ENCODE assay signal across 8 cellular contexts in genomic region chr1:212432706-212433576, GRCh38. TPM values are rescaled to one million over a fixed set of nuclear protein-coding genes. Genes with fewer than 3 reads are reported as not detected.
DNase-seq lines count a peak whose midpoint lies in the region; ATAC-seq and TF ChIP-seq lines count a peak whose summit lies in the region.

NENF (plus strand) TSS chr1:212432920; CDS start chr1:212432944, 24 bp downstream.

- peak within 1 kb of the TSS; percentile 26 for H3K27ac ChIP-seq in parathyroid adenoma
- H3K27ac ChIP-seq in tibial artery: peak within 1 kb of the TSS; percentile 84 to 99

- H3K27me3 ChIP-seq in parathyroid adenoma (ENCODE audit: control insufficient read depth, insufficient read depth, low read length) (no peaks in the 10 kb centered on the region), tibial artery (no peaks in the 10 kb centered on the region)

- H2AFZ ChIP-seq in parathyroid adenoma: peak within 1 kb of the TSS; percentile 82

- H3K9ac ChIP-seq in parathyroid adenoma: no peak within 1 kb of the TSS

- no peaks in the 10 kb centered on the region for H3K9me3 Mint-ChIP-seq in activated naive CD8-positive, alpha-beta T cell treated with anti-CD3 and anti-CD28 coated beads for 36 hours

- intact Hi-C loops in Right ventricle myocardium inferior (cut with DNase I) (loop anchor here (2.0 kb wide), 1 partner anchor 18 kb away; no protein-coding TSS in a partner anchor), tibial artery (cut with DNase I; ENCODE audit: low total_unique reads) (no loop called here)

- H3K4me3 Mint-ChIP-seq in activated naive CD8-positive, alpha-beta T cell treated with anti-CD3 and anti-CD28 coated beads for 36 hours: peak within 1 kb of the TSS; percentile 74

- DNase-seq in GDM1 (lab: John Stamatoyannopoulos, UW) (peak; percentile 76), H4 (ENCODE audit: low spot score) (peak; percentile 50), LoVo (ENCODE audit: low spot score) (peak; percentile 88), SKM-1 (lab: John Stamatoyannopoulos, UW; ENCODE audit: unreplicated experiment) (peak; percentile 63), Right ventricle myocardium inferior (ENCODE audit: missing footprints) (peak; percentile 93), tibial artery (peak; percentile 81 to 92)
- DNase-seq in activated naive CD8-positive, alpha-beta T cell treated with anti-CD3 and anti-CD28 coated beads for 36 hours: peak; percentile 88

- no peaks in the 10 kb centered on the region for H3K27me3 Mint-ChIP-seq in activated naive CD8-positive, alpha-beta T cell treated with anti-CD3 and anti-CD28 coated beads for 36 hours

- H3K4me1 ChIP-seq in parathyroid adenoma (no peaks in the 10 kb centered on the region), tibial artery (peaks cover 0 to 24% (median 17%) of the 10 kb centered on the region in 4 donors)

- peaks cover 2% of the 10 kb centered on the region for H3K36me3 Mint-ChIP-seq in activated naive CD8-positive, alpha-beta T cell treated with anti-CD3 and anti-CD28 coated beads for 36 hours

- no peaks in the 10 kb centered on the region for H3K79me2 ChIP-seq in parathyroid adenoma

- peak within 1 kb of the TSS; percentile 60 for H3K4me3 ChIP-seq in parathyroid adenoma (ENCODE audit: low read depth, low read length)
- H3K4me3 ChIP-seq in tibial artery: peak within 1 kb of the TSS; percentile 72 to 96

- peak; percentile 100 for ATAC-seq in Right ventricle myocardium inferior

- H3K36me3 ChIP-seq in parathyroid adenoma (ENCODE audit: control insufficient read depth, insufficient read depth, low read length) (no peaks in the 10 kb centered on the region), tibial artery (no peaks in the 10 kb centered on the region)

- peak within 1 kb of the TSS; percentile 78 for H3K27ac Mint-ChIP-seq in activated naive CD8-positive, alpha-beta T cell treated with anti-CD3 and anti-CD28 coated beads for 36 hours

- TF ChIP-seq CTCF in parathyroid adenoma (IDR thresholded peaks at IDR 0.05) (no peak), tibial artery (IDR thresholded peaks at IDR 0.05) (peak in 1 of 2 experiments; percentile 9)

- H3K9me3 ChIP-seq in parathyroid adenoma (ENCODE audit: control insufficient read depth, low read length) (no peaks in the 10 kb centered on the region), tibial artery (no peaks in the 10 kb centered on the region)

- peak within 1 kb of the TSS; percentile 85 for H3K4me2 ChIP-seq in parathyroid adenoma (ENCODE audit: low read length)

- H3K4me1 Mint-ChIP-seq in activated naive CD8-positive, alpha-beta T cell treated with anti-CD3 and anti-CD28 coated beads for 36 hours: peaks cover 38% of the 10 kb centered on the region

RNA-seq across cellular contexts. Expression of gene NENF, which starts in this region (rescaled TPM):
- total RNA-seq in H4 (2014; rRNA removed; shearing (Covaris generic)): 65.3 and 74.8 TPM in 2 replicates
- 10 to 100 TPM; 36.4 to 38.7 TPM for total RNA-seq in activated naive CD8-positive, alpha-beta T cell treated with anti-CD3 and anti-CD28 coated beads for 36 hours
- total RNA-seq in Right ventricle myocardium inferior: 119 TPM

Comparison
In these comparisons a context has a peak if more than half of its experiments do, and no peak if none do; other contexts are left out.
1. Peak in every context shown above with its lines: DNase-seq, ATAC-seq, H3K4me3 ChIP-seq and H3K27ac ChIP-seq.